Comparison of ENCODE assay signal across 10 cellular contexts in the genomic region with DNA sequence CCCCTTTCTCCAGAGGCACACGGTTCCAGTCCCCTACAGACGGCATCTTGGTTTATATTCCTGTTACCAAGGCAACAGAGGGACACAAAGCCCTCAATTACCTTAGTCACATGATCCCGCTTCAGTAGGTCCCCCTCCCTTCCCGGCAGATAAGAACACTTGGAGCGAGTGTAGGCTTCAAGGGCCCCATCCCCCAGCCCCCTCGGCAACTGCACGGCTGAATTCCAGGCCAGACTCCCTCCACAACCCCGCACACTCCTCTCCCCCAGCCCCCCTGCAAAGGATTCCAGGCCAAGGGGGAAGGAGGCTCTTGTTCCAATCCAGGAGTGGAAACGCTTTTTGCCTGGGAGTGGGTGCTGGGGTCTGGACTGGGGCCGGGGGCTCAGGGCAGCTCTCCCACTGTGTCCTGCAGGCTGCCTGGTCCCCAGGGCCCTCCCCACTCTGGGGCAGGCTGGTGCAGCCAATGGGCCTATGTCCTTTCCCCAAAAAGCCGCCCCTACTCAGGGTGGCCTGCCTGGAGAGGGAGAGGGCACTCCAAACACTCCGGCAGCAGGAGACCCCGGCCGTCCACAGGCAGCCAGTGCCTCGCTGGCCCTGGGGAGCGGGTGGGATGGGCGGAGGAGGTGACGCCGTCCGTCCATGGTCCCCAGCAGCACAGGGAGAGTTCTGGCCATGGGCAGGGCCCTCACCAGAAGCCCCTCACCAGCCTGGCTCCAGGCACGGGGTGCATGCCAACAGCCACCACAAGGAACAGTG.
A peak's percentile ranks its signal among the peaks of the same experiment; 100 is the strongest.
DNase-seq lines count a peak whose midpoint lies in the region; ATAC-seq and TF ChIP-seq lines count a peak whose summit lies in the region.
"Had no signal": no experiment of that assay in that cellular context is flagged by ENCODE, and none has a peak within 500 bp of the region (broad histone marks: within the 10 kb centered on the region; RNA-seq: fewer than 3 reads in every experiment).

No MANE protein-coding gene starts in this region.

- H3K4me2 ChIP-seq in smooth muscle cell = peak overlapping the region; percentile 65

- H3K9me3 ChIP-seq in smooth muscle cell (replicated peaks; ENCODE audit: low read depth) = no peaks in the 10 kb centered on the region

- DNase-seq in M059J (ENCODE audit: low read depth) (peak; percentile 27), amniotic epithelial cell (ENCODE audit: low read depth) (peak; percentile 81), iPS DF 19.7 (ENCODE audit: low read depth, low spot score) (peak; percentile 33), smooth muscle cell (lab: John Stamatoyannopoulos, UW; ENCODE audit: unreplicated experiment) (no peak), NCI-H510A treated with DMSO at 0.1 percent for 48 hours (lab: John Stamatoyannopoulos, UW) (no peak)
- DNase-seq: activated naive CD4-positive, alpha-beta T cell treated with anti-CD3 and anti-CD28 coated beads for 36 hours; NCI-H1930 had no signal

- ATAC-seq in GM18517 (IDR thresholded peaks at IDR 0.05; ENCODE audit: unreplicated experiment) (no peak), HG02798 (IDR thresholded peaks at IDR 0.05; ENCODE audit: poor library complexity, unreplicated experiment) (no peak)

- no peaks in the 10 kb centered on the region for H3K27me3 ChIP-seq in smooth muscle cell (ENCODE audit: low read depth)

- no peaks in the 10 kb centered on the region for H3K36me3 ChIP-seq in smooth muscle cell (ENCODE audit: low read depth)

- 50% methylated on average over 19 of the region's 21 CpGs for WGBS in smooth muscle cell (ENCODE audit: low lambda C conversion rate)

- H2AFZ ChIP-seq in smooth muscle cell (ENCODE audit: low read depth) = no peak overlapping the region

- peaks cover 31% of the 10 kb centered on the region for H4K20me1 ChIP-seq in smooth muscle cell (ENCODE audit: low read depth)

- no peak overlapping the region for H3K4me3 ChIP-seq in smooth muscle cell

- H3K79me2 ChIP-seq in smooth muscle cell (ENCODE audit: low read depth) = no peaks in the 10 kb centered on the region

- no peak for TF ChIP-seq CTCF in smooth muscle cell (IDR thresholded peaks at IDR 0.05; ENCODE audit: borderline replicate concordance, insufficient read depth, poor library complexity, severe bottlenecking)

- peak overlapping the region; percentile 51 for H3K9ac ChIP-seq in smooth muscle cell (ENCODE audit: low read depth)

- no peaks in the 10 kb centered on the region for H3F3A ChIP-seq in smooth muscle cell (ENCODE audit: low read depth)

- H3K27ac ChIP-seq in smooth muscle cell (ENCODE audit: low read depth) = peak overlapping the region; percentile 44
- H3K27ac ChIP-seq: epithelial cell of prostate had no signal

- H3K4me1 ChIP-seq in smooth muscle cell (ENCODE audit: low read depth) = peaks cover 14% of the 10 kb centered on the region

Comparison
In these comparisons a context has a peak if more than half of its experiments do, and no peak if none do; other contexts are left out.
1. DNase-seq: peak in M059J (single experiment), amniotic epithelial cell (single experiment) and iPS DF 19.7 (single experiment); none in smooth muscle cell (single experiment) and NCI-H510A treated with DMSO at 0.1 percent for 48 hours (single experiment).